In the genomic region with DNA sequence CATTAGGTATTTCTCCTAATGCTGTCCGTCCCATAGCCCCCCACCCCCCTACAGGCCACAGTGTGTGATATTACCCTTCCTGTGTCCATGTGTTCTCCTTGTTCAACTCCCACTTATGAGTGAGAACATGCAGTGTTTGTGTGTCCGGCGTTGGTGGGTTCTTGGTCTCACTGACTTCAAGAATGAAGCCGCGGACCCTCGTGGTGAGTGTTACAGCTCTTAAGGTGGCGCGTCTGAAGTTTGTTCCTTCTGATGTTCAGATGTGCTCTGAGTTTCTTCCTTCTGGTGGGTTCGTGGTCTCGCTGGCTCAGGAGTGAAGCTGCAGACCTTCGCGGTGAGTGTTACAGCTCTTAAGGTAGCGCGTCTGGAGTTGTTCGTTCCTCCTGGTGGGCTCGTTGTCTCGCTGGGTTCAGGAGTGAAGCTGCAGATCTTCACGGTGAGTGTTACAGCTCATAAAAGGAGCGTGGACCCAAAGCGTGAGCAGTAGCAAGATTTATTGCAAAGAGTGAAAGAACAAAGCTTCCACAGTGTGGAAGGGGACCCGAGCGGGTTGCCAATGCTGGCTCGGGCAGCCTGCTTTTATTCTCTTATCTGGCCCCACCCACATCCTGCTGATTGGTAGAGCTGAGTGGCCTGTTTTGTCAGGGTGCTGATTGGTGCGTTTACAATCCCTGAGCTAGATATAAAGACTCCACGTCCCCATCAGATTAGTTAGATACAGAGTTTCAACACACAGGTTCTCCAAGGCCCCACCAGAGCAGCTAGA, we compare ENCODE assay signal across 1 cellular context.
TF ChIP-seq lines count a peak whose summit lies in the region.

No MANE protein-coding gene starts in this region.

TF ChIP-seq in HepG2, 621 proteins besides CTCF, POLR2A, EP300 and RAD21 (continued from another document and continues in another):
- TF ChIP-seq, protein P1, sequence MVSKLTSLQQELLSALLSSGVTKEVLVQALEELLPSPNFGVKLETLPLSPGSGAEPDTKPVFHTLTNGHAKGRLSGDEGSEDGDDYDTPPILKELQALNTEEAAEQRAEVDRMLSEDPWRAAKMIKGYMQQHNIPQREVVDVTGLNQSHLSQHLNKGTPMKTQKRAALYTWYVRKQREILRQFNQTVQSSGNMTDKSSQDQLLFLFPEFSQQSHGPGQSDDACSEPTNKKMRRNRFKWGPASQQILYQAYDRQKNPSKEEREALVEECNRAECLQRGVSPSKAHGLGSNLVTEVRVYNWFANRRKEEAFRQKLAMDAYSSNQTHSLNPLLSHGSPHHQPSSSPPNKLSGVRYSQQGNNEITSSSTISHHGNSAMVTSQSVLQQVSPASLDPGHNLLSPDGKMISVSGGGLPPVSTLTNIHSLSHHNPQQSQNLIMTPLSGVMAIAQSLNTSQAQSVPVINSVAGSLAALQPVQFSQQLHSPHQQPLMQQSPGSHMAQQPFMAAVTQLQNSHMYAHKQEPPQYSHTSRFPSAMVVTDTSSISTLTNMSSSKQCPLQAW (CRISPR knock-in tag; IDR thresholded peaks at IDR 0.05) = peak; percentile 87; the same call in 1 of the 2 replicates
- TF ChIP-seq HNRNPK (IDR thresholded peaks at IDR 0.05; ENCODE audit: low read depth, low read length, poor library complexity, severe bottlenecking) (peak; percentile 45), ZNF737 (CRISPR knock-in tag; IDR thresholded peaks at IDR 0.05; ENCODE audit: borderline replicate concordance) (peak; percentile 79; the same call in 1 of the 2 replicates), NRL (CRISPR knock-in tag; IDR thresholded peaks at IDR 0.05; ENCODE audit: borderline replicate concordance) (peak; percentile 86), HIVEP1 (CRISPR knock-in tag; IDR thresholded peaks at IDR 0.05) (peak; percentile 81), ZSCAN9 (CRISPR knock-in tag; IDR thresholded peaks at IDR 0.05; ENCODE audit: borderline replicate concordance) (peak; percentile 95), ZFP36L2 (CRISPR knock-in tag; IDR thresholded peaks at IDR 0.05) (peak; percentile 97), ZNF33B (CRISPR knock-in tag; IDR thresholded peaks at IDR 0.05) (peak; percentile 98), FOXK2 (IDR thresholded peaks at IDR 0.05) (0 out of 2 replicates have a peak, but pooled peaks have one; percentile 3), KDM5B (CRISPR knock-in tag; IDR thresholded peaks at IDR 0.05; ENCODE audit: borderline replicate concordance) (peak; percentile 92), ZNF484 (CRISPR knock-in tag; IDR thresholded peaks at IDR 0.05; ENCODE audit: borderline replicate concordance, low read depth) (peak; percentile 56; the same call in 1 of the 2 replicates), ZNF703 (CRISPR knock-in tag; IDR thresholded peaks at IDR 0.05; ENCODE audit: borderline replicate concordance) (0 out of 2 replicates have a peak, but pooled peaks have one; percentile 66), ZKSCAN1 (IDR thresholded peaks at IDR 0.05; ENCODE audit: low read length) (peak; percentile 91), HNF4G (IDR thresholded peaks at IDR 0.05; ENCODE audit: borderline replicate concordance, low read depth, low read length) (0 out of 2 replicates have a peak, but pooled peaks have one; percentile 10), HNF4G (CRISPR knock-in tag; IDR thresholded peaks at IDR 0.05; ENCODE audit: borderline replicate concordance, low read depth) (peak; percentile 77), POLR2G (IDR thresholded peaks at IDR 0.05; ENCODE audit: low read depth, low read length) (peak; percentile 95), ZNF75D (CRISPR knock-in tag; IDR thresholded peaks at IDR 0.05; ENCODE audit: borderline replicate concordance) (peak; percentile 93; the same call in 1 of the 2 replicates), ATF7-NPFF (CRISPR knock-in tag; IDR thresholded peaks at IDR 0.05; ENCODE audit: low read depth) (peak; percentile 94), AHR (CRISPR knock-in tag; IDR thresholded peaks at IDR 0.05) (peak; percentile 95; the same call in 1 of the 2 replicates), ZFP41 (CRISPR knock-in tag; IDR thresholded peaks at IDR 0.05; ENCODE audit: borderline replicate concordance) (peak; percentile 89), HOXA5 (CRISPR knock-in tag; IDR thresholded peaks at IDR 0.05) (peak; percentile 94), ZNF451 (CRISPR knock-in tag; IDR thresholded peaks at IDR 0.05) (peak; percentile 85; the same call in 1 of the 2 replicates), ZNF577 (CRISPR knock-in tag; IDR thresholded peaks at IDR 0.05; ENCODE audit: borderline replicate concordance, low read depth) (peak; percentile 75; the same call in 1 of the 2 replicates), ZBTB21 (CRISPR knock-in tag; IDR thresholded peaks at IDR 0.05) (peak; percentile 61), KMT2A (CRISPR knock-in tag; IDR thresholded peaks at IDR 0.05) (peak; percentile 84), CHCHD3 (CRISPR knock-in tag; IDR thresholded peaks at IDR 0.05) (peak; percentile 85; the same call in 1 of the 2 replicates), NFIB (CRISPR knock-in tag; IDR thresholded peaks at IDR 0.05; ENCODE audit: borderline replicate concordance) (peak; percentile 97; the same call in 1 of the 2 replicates), ZNF20 (CRISPR knock-in tag; IDR thresholded peaks at IDR 0.05) (peak; percentile 77), ZNF546 (CRISPR knock-in tag; conservative IDR thresholded peaks at IDR 0.05) (peak; percentile 83), ZNF160 (CRISPR knock-in tag; IDR thresholded peaks at IDR 0.05) (peak; percentile 89; the same call in 1 of the 2 replicates), ZNF367 (CRISPR knock-in tag; IDR thresholded peaks at IDR 0.05; ENCODE audit: borderline replicate concordance) (peak; percentile 71; the same call in 1 of the 2 replicates), ZNF547 (CRISPR knock-in tag; IDR thresholded peaks at IDR 0.05) (peak; percentile 93), ZNF543 (CRISPR knock-in tag; IDR thresholded peaks at IDR 0.05) (0 out of 2 replicates have a peak, but pooled peaks have one; percentile 38)
- TF ChIP-seq, protein P2, sequence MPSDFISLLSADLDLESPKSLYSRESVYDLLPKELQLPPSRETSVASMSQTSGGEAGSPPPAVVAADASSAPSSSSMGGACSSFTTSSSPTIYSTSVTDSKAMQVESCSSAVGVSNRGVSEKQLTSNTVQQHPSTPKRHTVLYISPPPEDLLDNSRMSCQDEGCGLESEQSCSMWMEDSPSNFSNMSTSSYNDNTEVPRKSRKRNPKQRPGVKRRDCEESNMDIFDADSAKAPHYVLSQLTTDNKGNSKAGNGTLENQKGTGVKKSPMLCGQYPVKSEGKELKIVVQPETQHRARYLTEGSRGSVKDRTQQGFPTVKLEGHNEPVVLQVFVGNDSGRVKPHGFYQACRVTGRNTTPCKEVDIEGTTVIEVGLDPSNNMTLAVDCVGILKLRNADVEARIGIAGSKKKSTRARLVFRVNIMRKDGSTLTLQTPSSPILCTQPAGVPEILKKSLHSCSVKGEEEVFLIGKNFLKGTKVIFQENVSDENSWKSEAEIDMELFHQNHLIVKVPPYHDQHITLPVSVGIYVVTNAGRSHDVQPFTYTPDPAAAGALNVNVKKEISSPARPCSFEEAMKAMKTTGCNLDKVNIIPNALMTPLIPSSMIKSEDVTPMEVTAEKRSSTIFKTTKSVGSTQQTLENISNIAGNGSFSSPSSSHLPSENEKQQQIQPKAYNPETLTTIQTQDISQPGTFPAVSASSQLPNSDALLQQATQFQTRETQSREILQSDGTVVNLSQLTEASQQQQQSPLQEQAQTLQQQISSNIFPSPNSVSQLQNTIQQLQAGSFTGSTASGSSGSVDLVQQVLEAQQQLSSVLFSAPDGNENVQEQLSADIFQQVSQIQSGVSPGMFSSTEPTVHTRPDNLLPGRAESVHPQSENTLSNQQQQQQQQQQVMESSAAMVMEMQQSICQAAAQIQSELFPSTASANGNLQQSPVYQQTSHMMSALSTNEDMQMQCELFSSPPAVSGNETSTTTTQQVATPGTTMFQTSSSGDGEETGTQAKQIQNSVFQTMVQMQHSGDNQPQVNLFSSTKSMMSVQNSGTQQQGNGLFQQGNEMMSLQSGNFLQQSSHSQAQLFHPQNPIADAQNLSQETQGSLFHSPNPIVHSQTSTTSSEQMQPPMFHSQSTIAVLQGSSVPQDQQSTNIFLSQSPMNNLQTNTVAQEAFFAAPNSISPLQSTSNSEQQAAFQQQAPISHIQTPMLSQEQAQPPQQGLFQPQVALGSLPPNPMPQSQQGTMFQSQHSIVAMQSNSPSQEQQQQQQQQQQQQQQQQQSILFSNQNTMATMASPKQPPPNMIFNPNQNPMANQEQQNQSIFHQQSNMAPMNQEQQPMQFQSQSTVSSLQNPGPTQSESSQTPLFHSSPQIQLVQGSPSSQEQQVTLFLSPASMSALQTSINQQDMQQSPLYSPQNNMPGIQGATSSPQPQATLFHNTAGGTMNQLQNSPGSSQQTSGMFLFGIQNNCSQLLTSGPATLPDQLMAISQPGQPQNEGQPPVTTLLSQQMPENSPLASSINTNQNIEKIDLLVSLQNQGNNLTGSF (CRISPR knock-in tag; IDR thresholded peaks at IDR 0.05) = peak; percentile 66; the same call in 1 of the 2 replicates
- TF ChIP-seq, protein P3, sequence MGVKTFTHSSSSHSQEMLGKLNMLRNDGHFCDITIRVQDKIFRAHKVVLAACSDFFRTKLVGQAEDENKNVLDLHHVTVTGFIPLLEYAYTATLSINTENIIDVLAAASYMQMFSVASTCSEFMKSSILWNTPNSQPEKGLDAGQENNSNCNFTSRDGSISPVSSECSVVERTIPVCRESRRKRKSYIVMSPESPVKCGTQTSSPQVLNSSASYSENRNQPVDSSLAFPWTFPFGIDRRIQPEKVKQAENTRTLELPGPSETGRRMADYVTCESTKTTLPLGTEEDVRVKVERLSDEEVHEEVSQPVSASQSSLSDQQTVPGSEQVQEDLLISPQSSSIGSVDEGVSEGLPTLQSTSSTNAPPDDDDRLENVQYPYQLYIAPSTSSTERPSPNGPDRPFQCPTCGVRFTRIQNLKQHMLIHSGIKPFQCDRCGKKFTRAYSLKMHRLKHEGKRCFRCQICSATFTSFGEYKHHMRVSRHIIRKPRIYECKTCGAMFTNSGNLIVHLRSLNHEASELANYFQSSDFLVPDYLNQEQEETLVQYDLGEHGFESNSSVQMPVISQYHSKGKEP (CRISPR knock-in tag; IDR thresholded peaks at IDR 0.05) = peak; percentile 98
- TF ChIP-seq, protein P4, sequence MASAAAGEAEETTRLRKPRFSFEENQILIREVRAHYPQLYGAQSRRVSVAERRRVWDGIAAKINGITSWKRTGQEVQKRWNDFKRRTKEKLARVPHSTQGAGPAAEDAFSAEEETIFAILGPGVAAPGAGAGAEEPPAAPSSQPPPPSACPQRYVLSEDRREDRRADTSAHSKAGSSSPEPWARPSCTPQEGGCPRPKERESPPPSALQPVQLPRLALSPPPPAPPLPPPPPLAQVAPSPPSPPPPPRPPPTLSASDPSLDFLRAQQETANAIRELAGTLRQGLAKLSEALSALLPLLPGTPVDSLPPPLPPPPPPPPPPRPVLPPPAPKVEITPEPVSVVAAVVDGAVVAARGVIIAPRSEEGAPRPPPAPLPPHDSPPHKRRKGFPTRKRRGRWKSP (CRISPR knock-in tag; IDR thresholded peaks at IDR 0.05) = peak; percentile 85
- TF ChIP-seq, protein P5, sequence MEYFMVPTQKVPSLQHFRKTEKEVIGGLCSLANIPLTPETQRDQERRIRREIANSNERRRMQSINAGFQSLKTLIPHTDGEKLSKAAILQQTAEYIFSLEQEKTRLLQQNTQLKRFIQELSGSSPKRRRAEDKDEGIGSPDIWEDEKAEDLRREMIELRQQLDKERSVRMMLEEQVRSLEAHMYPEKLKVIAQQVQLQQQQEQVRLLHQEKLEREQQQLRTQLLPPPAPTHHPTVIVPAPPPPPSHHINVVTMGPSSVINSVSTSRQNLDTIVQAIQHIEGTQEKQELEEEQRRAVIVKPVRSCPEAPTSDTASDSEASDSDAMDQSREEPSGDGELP (IDR thresholded peaks at IDR 0.05; ENCODE audit: borderline replicate concordance, low read depth) = peak; percentile 11; the same call in 1 of the 2 replicates
- TF ChIP-seq, protein P6, sequence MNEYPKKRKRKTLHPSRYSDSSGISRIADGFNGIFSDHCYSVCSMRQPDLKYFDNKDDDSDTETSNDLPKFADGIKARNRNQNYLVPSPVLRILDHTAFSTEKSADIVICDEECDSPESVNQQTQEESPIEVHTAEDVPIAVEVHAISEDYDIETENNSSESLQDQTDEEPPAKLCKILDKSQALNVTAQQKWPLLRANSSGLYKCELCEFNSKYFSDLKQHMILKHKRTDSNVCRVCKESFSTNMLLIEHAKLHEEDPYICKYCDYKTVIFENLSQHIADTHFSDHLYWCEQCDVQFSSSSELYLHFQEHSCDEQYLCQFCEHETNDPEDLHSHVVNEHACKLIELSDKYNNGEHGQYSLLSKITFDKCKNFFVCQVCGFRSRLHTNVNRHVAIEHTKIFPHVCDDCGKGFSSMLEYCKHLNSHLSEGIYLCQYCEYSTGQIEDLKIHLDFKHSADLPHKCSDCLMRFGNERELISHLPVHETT (CRISPR knock-in tag; conservative IDR thresholded peaks at IDR 0.05) = peak; percentile 85
- TF ChIP-seq, protein P7, sequence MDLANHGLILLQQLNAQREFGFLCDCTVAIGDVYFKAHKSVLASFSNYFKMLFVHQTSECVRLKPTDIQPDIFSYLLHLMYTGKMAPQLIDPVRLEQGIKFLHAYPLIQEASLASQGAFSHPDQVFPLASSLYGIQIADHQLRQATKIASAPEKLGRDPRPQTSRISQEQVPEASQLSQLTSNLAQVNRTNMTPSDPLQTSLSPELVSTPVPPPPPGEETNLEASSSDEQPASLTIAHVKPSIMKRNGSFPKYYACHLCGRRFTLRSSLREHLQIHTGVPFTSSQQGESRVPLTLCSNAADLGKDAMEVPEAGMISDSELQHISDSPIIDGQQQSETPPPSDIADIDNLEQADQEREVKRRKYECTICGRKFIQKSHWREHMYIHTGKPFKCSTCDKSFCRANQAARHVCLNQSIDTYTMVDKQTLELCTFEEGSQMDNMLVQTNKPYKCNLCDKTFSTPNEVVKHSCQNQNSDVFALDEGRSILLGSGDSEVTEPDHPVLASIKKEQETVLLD (CRISPR knock-in tag; IDR thresholded peaks at IDR 0.05; ENCODE audit: low read depth) = peak; percentile 27; the same call in 1 of the 2 replicates
- TF ChIP-seq, protein P8, sequence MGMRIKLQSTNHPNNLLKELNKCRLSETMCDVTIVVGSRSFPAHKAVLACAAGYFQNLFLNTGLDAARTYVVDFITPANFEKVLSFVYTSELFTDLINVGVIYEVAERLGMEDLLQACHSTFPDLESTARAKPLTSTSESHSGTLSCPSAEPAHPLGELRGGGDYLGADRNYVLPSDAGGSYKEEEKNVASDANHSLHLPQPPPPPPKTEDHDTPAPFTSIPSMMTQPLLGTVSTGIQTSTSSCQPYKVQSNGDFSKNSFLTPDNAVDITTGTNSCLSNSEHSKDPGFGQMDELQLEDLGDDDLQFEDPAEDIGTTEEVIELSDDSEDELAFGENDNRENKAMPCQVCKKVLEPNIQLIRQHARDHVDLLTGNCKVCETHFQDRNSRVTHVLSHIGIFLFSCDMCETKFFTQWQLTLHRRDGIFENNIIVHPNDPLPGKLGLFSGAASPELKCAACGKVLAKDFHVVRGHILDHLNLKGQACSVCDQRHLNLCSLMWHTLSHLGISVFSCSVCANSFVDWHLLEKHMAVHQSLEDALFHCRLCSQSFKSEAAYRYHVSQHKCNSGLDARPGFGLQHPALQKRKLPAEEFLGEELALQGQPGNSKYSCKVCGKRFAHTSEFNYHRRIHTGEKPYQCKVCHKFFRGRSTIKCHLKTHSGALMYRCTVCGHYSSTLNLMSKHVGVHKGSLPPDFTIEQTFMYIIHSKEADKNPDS (CRISPR knock-in tag; IDR thresholded peaks at IDR 0.05) = peak; percentile 90
- TF ChIP-seq, protein P9, sequence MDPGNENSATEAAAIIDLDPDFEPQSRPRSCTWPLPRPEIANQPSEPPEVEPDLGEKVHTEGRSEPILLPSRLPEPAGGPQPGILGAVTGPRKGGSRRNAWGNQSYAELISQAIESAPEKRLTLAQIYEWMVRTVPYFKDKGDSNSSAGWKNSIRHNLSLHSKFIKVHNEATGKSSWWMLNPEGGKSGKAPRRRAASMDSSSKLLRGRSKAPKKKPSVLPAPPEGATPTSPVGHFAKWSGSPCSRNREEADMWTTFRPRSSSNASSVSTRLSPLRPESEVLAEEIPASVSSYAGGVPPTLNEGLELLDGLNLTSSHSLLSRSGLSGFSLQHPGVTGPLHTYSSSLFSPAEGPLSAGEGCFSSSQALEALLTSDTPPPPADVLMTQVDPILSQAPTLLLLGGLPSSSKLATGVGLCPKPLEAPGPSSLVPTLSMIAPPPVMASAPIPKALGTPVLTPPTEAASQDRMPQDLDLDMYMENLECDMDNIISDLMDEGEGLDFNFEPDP (CRISPR knock-in tag; conservative IDR thresholded peaks at IDR 0.05) = peak; percentile 95
